1 cellular context compared by ENCODE assay signal in genomic region chr16:714558-715447, GRCh38.
TF ChIP-seq lines count a peak whose summit lies in the region.

TSS of gene METRN (plus strand) at chr16:715118. CDS start at chr16:715290, 172 bp downstream.

TF ChIP-seq in HepG2, 621 proteins besides CTCF, POLR2A, EP300 and RAD21 (continued from another document and continues in another):
- TF ChIP-seq, protein P1, sequence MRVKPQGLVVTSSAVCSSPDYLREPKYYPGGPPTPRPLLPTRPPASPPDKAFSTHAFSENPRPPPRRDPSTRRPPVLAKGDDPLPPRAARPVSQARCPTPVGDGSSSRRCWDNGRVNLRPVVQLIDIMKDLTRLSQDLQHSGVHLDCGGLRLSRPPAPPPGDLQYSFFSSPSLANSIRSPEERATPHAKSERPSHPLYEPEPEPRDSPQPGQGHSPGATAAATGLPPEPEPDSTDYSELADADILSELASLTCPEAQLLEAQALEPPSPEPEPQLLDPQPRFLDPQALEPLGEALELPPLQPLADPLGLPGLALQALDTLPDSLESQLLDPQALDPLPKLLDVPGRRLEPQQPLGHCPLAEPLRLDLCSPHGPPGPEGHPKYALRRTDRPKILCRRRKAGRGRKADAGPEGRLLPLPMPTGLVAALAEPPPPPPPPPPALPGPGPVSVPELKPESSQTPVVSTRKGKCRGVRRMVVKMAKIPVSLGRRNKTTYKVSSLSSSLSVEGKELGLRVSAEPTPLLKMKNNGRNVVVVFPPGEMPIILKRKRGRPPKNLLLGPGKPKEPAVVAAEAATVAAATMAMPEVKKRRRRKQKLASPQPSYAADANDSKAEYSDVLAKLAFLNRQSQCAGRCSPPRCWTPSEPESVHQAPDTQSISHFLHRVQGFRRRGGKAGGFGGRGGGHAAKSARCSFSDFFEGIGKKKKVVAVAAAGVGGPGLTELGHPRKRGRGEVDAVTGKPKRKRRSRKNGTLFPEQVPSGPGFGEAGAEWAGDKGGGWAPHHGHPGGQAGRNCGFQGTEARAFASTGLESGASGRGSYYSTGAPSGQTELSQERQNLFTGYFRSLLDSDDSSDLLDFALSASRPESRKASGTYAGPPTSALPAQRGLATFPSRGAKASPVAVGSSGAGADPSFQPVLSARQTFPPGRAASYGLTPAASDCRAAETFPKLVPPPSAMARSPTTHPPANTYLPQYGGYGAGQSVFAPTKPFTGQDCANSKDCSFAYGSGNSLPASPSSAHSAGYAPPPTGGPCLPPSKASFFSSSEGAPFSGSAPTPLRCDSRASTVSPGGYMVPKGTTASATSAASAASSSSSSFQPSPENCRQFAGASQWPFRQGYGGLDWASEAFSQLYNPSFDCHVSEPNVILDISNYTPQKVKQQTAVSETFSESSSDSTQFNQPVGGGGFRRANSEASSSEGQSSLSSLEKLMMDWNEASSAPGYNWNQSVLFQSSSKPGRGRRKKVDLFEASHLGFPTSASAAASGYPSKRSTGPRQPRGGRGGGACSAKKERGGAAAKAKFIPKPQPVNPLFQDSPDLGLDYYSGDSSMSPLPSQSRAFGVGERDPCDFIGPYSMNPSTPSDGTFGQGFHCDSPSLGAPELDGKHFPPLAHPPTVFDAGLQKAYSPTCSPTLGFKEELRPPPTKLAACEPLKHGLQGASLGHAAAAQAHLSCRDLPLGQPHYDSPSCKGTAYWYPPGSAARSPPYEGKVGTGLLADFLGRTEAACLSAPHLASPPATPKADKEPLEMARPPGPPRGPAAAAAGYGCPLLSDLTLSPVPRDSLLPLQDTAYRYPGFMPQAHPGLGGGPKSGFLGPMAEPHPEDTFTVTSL (CRISPR knock-in tag; IDR thresholded peaks at IDR 0.05; ENCODE audit: borderline replicate concordance): no peak
- TF ChIP-seq MIXL1 (CRISPR knock-in tag; IDR thresholded peaks at IDR 0.05) (no peak), GABPB1 (CRISPR knock-in tag; IDR thresholded peaks at IDR 0.05) (peak; percentile 54; the same call in 1 of the 2 replicates), DR1 (CRISPR knock-in tag; IDR thresholded peaks at IDR 0.05) (no peak), ZKSCAN5 (CRISPR knock-in tag; IDR thresholded peaks at IDR 0.05) (no peak), ZNF740 (CRISPR knock-in tag; IDR thresholded peaks at IDR 0.05) (peak; percentile 98), BCL6 (CRISPR knock-in tag; IDR thresholded peaks at IDR 0.05) (peak; percentile 27; the same call in 1 of the 2 replicates), ZNF784 (CRISPR knock-in tag; IDR thresholded peaks at IDR 0.05; ENCODE audit: borderline replicate concordance) (peak; percentile 62; the same call in 1 of the 2 replicates), ZNF850 (CRISPR knock-in tag; conservative IDR thresholded peaks at IDR 0.05) (no peak), JDP2 (CRISPR knock-in tag; IDR thresholded peaks at IDR 0.05; ENCODE audit: borderline replicate concordance) (no peak), KDM5A (IDR thresholded peaks at IDR 0.05; ENCODE audit: borderline replicate concordance, low read length) (no peak), SOX13 (IDR thresholded peaks at IDR 0.05) (no peak), SOX13 (CRISPR knock-in tag; conservative IDR thresholded peaks at IDR 0.05 in 1 of 2, IDR thresholded peaks at IDR 0.05 in 1 of 2) (0 out of 4 replicates have a peak, but pooled peaks of 1 of the 2 experiments have one; percentile 6), ZNF768 (CRISPR knock-in tag; IDR thresholded peaks at IDR 0.05) (no peak), GZF1 (CRISPR knock-in tag; IDR thresholded peaks at IDR 0.05) (peak; percentile 81; the same call in 1 of the 2 replicates), NCOR1 (IDR thresholded peaks at IDR 0.05; ENCODE audit: borderline replicate concordance, low read length) (0 out of 2 replicates have a peak, but pooled peaks have one; percentile 20), ZFP36 (IDR thresholded peaks at IDR 0.05; ENCODE audit: borderline replicate concordance, low read depth, low read length, partially characterized antibody) (no peak), ZNF225 (CRISPR knock-in tag; IDR thresholded peaks at IDR 0.05) (peak; percentile 43; the same call in 1 of the 2 replicates), ZC3H13 (CRISPR knock-in tag; IDR thresholded peaks at IDR 0.05) (no peak), ZFYVE20 (CRISPR knock-in tag; IDR thresholded peaks at IDR 0.05; ENCODE audit: borderline replicate concordance, low read depth) (no peak), ZNF263 (CRISPR knock-in tag; IDR thresholded peaks at IDR 0.05) (no peak), THAP7 (CRISPR knock-in tag; IDR thresholded peaks at IDR 0.05) (no peak), RFX3 (CRISPR knock-in tag; IDR thresholded peaks at IDR 0.05) (no peak), MTERF4 (CRISPR knock-in tag; IDR thresholded peaks at IDR 0.05) (no peak), ZNF660 (CRISPR knock-in tag; IDR thresholded peaks at IDR 0.05; ENCODE audit: borderline replicate concordance, low read depth) (no peak), ZNF782 (CRISPR knock-in tag; IDR thresholded peaks at IDR 0.05; ENCODE audit: borderline replicate concordance) (0 out of 2 replicates have a peak, but pooled peaks have one; percentile 37), ZNF564 (CRISPR knock-in tag; IDR thresholded peaks at IDR 0.05) (0 out of 2 replicates have a peak, but pooled peaks have one; percentile 48), MTF2 (CRISPR knock-in tag; IDR thresholded peaks at IDR 0.05; ENCODE audit: borderline replicate concordance) (no peak), RXRA (CRISPR knock-in tag; IDR thresholded peaks at IDR 0.05) (peak; percentile 56; the same call in 1 of the 2 replicates), SNAI1 (CRISPR knock-in tag; IDR thresholded peaks at IDR 0.05; ENCODE audit: borderline replicate concordance) (no peak), KDM2A (CRISPR knock-in tag; IDR thresholded peaks at IDR 0.05; ENCODE audit: borderline replicate concordance, low read depth) (peak; percentile 61; the same call in 1 of the 2 replicates), KLF11 (CRISPR knock-in tag; IDR thresholded peaks at IDR 0.05) (no peak), SRY (CRISPR knock-in tag; IDR thresholded peaks at IDR 0.05) (0 out of 2 replicates have a peak, but pooled peaks have one; percentile 22), TAF15 (IDR thresholded peaks at IDR 0.05; ENCODE audit: low read depth, low read length, poor library complexity, severe bottlenecking) (no peak), ZFY (CRISPR knock-in tag; IDR thresholded peaks at IDR 0.05) (peak; percentile 55), GMEB1 (CRISPR knock-in tag; IDR thresholded peaks at IDR 0.05; ENCODE audit: borderline replicate concordance) (0 out of 2 replicates have a peak, but pooled peaks have one; percentile 37), ZSCAN25 (CRISPR knock-in tag; IDR thresholded peaks at IDR 0.05) (no peak)
- TF ChIP-seq, protein P2, sequence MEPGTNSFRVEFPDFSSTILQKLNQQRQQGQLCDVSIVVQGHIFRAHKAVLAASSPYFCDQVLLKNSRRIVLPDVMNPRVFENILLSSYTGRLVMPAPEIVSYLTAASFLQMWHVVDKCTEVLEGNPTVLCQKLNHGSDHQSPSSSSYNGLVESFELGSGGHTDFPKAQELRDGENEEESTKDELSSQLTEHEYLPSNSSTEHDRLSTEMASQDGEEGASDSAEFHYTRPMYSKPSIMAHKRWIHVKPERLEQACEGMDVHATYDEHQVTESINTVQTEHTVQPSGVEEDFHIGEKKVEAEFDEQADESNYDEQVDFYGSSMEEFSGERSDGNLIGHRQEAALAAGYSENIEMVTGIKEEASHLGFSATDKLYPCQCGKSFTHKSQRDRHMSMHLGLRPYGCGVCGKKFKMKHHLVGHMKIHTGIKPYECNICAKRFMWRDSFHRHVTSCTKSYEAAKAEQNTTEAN (CRISPR knock-in tag; conservative IDR thresholded peaks at IDR 0.05): no peak
- TF ChIP-seq, protein P3, sequence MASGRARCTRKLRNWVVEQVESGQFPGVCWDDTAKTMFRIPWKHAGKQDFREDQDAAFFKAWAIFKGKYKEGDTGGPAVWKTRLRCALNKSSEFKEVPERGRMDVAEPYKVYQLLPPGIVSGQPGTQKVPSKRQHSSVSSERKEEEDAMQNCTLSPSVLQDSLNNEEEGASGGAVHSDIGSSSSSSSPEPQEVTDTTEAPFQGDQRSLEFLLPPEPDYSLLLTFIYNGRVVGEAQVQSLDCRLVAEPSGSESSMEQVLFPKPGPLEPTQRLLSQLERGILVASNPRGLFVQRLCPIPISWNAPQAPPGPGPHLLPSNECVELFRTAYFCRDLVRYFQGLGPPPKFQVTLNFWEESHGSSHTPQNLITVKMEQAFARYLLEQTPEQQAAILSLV (CRISPR knock-in tag; IDR thresholded peaks at IDR 0.05; ENCODE audit: borderline replicate concordance): no peak
- TF ChIP-seq, protein P4, sequence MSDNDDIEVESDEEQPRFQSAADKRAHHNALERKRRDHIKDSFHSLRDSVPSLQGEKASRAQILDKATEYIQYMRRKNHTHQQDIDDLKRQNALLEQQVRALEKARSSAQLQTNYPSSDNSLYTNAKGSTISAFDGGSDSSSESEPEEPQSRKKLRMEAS (IDR thresholded peaks at IDR 0.05): peak; percentile 56
- TF ChIP-seq, protein P5, sequence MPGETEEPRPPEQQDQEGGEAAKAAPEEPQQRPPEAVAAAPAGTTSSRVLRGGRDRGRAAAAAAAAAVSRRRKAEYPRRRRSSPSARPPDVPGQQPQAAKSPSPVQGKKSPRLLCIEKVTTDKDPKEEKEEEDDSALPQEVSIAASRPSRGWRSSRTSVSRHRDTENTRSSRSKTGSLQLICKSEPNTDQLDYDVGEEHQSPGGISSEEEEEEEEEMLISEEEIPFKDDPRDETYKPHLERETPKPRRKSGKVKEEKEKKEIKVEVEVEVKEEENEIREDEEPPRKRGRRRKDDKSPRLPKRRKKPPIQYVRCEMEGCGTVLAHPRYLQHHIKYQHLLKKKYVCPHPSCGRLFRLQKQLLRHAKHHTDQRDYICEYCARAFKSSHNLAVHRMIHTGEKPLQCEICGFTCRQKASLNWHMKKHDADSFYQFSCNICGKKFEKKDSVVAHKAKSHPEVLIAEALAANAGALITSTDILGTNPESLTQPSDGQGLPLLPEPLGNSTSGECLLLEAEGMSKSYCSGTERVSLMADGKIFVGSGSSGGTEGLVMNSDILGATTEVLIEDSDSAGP (CRISPR knock-in tag; IDR thresholded peaks at IDR 0.05; ENCODE audit: borderline replicate concordance): peak; percentile 57; the same call in 1 of the 2 replicates
- TF ChIP-seq, protein P6, sequence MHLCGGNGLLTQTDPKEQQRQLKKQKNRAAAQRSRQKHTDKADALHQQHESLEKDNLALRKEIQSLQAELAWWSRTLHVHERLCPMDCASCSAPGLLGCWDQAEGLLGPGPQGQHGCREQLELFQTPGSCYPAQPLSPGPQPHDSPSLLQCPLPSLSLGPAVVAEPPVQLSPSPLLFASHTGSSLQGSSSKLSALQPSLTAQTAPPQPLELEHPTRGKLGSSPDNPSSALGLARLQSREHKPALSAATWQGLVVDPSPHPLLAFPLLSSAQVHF (CRISPR knock-in tag; IDR thresholded peaks at IDR 0.05): no peak
- TF ChIP-seq, protein P7, sequence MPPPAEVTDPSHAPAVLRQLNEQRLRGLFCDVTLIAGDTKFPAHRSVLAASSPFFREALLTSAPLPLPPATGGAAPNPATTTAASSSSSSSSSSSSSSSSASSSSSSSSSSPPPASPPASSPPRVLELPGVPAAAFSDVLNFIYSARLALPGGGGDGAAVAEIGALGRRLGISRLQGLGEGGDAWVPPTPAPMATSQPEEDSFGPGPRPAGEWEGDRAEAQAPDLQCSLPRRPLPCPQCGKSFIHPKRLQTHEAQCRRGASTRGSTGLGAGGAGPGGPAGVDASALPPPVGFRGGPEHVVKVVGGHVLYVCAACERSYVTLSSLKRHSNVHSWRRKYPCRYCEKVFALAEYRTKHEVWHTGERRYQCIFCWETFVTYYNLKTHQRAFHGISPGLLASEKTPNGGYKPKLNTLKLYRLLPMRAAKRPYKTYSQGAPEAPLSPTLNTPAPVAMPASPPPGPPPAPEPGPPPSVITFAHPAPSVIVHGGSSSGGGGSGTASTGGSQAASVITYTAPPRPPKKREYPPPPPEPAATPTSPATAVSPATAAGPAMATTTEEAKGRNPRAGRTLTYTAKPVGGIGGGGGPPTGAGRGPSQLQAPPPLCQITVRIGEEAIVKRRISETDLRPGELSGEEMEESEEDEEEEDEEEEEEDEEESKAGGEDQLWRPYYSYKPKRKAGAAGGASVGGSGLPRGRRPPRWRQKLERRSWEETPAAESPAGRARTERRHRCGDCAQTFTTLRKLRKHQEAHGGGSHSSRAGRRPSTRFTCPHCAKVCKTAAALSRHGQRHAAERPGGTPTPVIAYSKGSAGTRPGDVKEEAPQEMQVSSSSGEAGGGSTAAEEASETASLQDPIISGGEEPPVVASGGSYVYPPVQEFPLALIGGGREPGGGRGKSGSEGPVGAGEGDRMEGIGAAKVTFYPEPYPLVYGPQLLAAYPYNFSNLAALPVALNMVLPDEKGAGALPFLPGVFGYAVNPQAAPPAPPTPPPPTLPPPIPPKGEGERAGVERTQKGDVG (CRISPR knock-in tag; IDR thresholded peaks at IDR 0.05; ENCODE audit: borderline replicate concordance): no peak
